In genomic region chr16:1102921-1103648, GRCh38 we compare ENCODE assay signal across 1 cellular context.
TF ChIP-seq lines count a peak whose summit lies in the region.

No MANE protein-coding gene starts in this region.

TF ChIP-seq in H1, 55 proteins besides CTCF, POLR2A, EP300 and RAD21:
- TF ChIP-seq JUN (IDR thresholded peaks at IDR 0.05; ENCODE audit: low read depth, low read length) (no peak), SP1 (IDR thresholded peaks at IDR 0.05; ENCODE audit: low read depth, low read length) (no peak), CHD7 (IDR thresholded peaks at IDR 0.05; ENCODE audit: insufficient replicate concordance, low read length) (no peak), PHF8 (conservative IDR thresholded peaks at IDR 0.05; ENCODE audit: low read depth, low read length) (no peak), GABPA (IDR thresholded peaks at IDR 0.05; ENCODE audit: borderline replicate concordance, insufficient read depth, low read length) (peak; percentile 28; the same call in 1 of the 2 replicates), POU5F1 (IDR thresholded peaks at IDR 0.05; ENCODE audit: low read depth, low read length) (no peak), FOSL1 (IDR thresholded peaks at IDR 0.05; ENCODE audit: insufficient read depth, low read depth, low read length) (no peak), RXRA (IDR thresholded peaks at IDR 0.05; ENCODE audit: insufficient read depth, low read depth, low read length) (no peak), CREB1 (IDR thresholded peaks at IDR 0.05) (no peak), E2F6 (IDR thresholded peaks at IDR 0.05) (peak; percentile 67; the same call in 1 of the 2 replicates), MAX (IDR thresholded peaks at IDR 0.05) (peak; percentile 88), TAF1 (IDR thresholded peaks at IDR 0.05; ENCODE audit: low read depth, low read length) (no peak), CBX5 (IDR thresholded peaks at IDR 0.05; ENCODE audit: low read depth, low read length) (no peak), SP2 (IDR thresholded peaks at IDR 0.05; ENCODE audit: low read length) (no peak), CEBPB (IDR thresholded peaks at IDR 0.05; ENCODE audit: low read depth, low read length) (no peak), JUND (IDR thresholded peaks at IDR 0.05; ENCODE audit: low read length) (no peak), BRCA1 (IDR thresholded peaks at IDR 0.05; ENCODE audit: low read depth, low read length) (no peak), KDM4A (IDR thresholded peaks at IDR 0.05; ENCODE audit: low read depth, low read length, severe bottlenecking) (peak; percentile 95), RNF2 (IDR thresholded peaks at IDR 0.05; ENCODE audit: borderline replicate concordance, low read depth, low read length, missing control alignments, poor library complexity, severe bottlenecking) (no peak), HDAC2 (IDR thresholded peaks at IDR 0.05; ENCODE audit: borderline replicate concordance in 1 of 2, low read depth in 2 of 2, low read length in 2 of 2) (no peak), BACH1 (IDR thresholded peaks at IDR 0.05; ENCODE audit: low read length) (no peak), EZH2 (IDR thresholded peaks at IDR 0.05; ENCODE audit: low read depth, low read length, severe bottlenecking) (no peak), TAF7 (optimal IDR thresholded peaks at IDR 0.05; ENCODE audit: borderline replicate concordance, low read depth, low read length) (no peak)
